Comparison of ENCODE assay signal across 27 cellular contexts in the genomic region with DNA sequence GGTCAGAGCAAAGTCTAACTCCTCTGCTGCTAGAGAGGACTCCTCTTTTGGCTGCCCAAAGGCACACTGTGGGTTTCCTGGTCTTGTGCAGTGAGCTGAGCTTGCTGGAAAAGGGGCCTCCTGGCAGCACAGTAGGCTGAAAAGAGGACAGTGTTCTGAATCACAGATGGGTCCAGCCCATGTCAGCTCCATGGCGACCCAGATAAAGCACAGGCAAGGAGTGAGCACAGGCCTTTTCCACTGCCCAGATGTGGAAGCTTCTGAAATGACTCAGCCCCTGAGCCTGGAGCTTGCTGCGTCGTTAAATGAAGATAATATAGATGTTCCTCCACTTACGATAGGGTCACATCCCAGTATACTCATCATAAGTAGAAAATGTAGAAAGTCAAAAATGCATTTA. TPM values are rescaled to one million over a fixed set of nuclear protein-coding genes. Genes with fewer than 3 reads are reported as not detected.
DNase-seq lines count a peak whose midpoint lies in the region; ATAC-seq, FAIRE-seq and TF ChIP-seq lines count a peak whose summit lies in the region.
"Had no signal": no experiment of that assay in that cellular context is flagged by ENCODE, and none has a peak within 500 bp of the region (broad histone marks: within the 10 kb centered on the region; RNA-seq: fewer than 3 reads in every experiment).

No MANE protein-coding gene starts in this region.

- 29% methylated on average over 4 of the region's 4 CpGs for WGBS in K562 (ENCODE audit: insufficient coverage, low coverage, missing lambda C conversion rate)

- no TSS peak for BruUV-seq in K562 (replicated peaks; lab: Mats Ljungman, UMichigan)

- H3K4me3 Mint-ChIP-seq in stimulated activated naive CD8-positive, alpha-beta T cell treated with anti-CD3 and anti-CD28 coated beads, Interleukin-15, amount 100 ng/mL, for 72 hours, result no peak overlapping the region
- H3K4me3 Mint-ChIP-seq: activated B cell treated with CpG ODN at 0.5 μM for 24 hours; activated CD4-positive, alpha-beta memory T cell treated with anti-CD3 and anti-CD28 coated beads, Interleukin-2, amount 10 ng/mL, durations not matched to agents 7 days and 5 days; CD14-positive monocyte; natural killer cell treated with Interleukin-12 subunit alpha and Interleukin-12 subunit beta and Interleukin-15 and Interleukin-18, amount 100 ng/mL, for 72 hours; type B pancreatic cell had no signal

- intact Hi-C loops in K562 (cut with micrococcal nuclease), result no loop called here

- FAIRE-seq in K562 (lab: Jason Lieb, UNC), result peak; percentile 15
- FAIRE-seq: endothelial cell of umbilical vein, HTR-8/SVneo had no signal

- TF ChIP-seq CTCF in K562 (IDR thresholded peaks at IDR 0.05 in 2 of 3, conservative IDR thresholded peaks at IDR 0.05 in 1 of 3; ENCODE audit: insufficient read depth in 2 of 3, low read depth in 1 of 3, low read length in 3 of 3) (no peak), foreskin keratinocyte (conservative IDR thresholded peaks at IDR 0.05) (no peak)

- no peaks in the 10 kb centered on the region for H3K9me3 ChIP-seq in K562 (replicated peaks; ENCODE audit: control insufficient read depth, insufficient read depth, low read depth, low read length)
- H3K9me3 ChIP-seq: adrenal gland, gastroesophageal sphincter, HAP-1, ovary had no signal

- H3K36me3 ChIP-seq in K562 (ENCODE audit: control insufficient read depth, insufficient read depth, low read length), result peaks cover 5% of the 10 kb centered on the region; the same call in 1 of the 3 replicates
- H3K36me3 ChIP-seq: adrenal gland, cardiac muscle cell, HAP-1, ovary had no signal

- no peak overlapping the region for H3K4me2 ChIP-seq in K562 (ENCODE audit: insufficient read depth, low read length)

- H3K4me1 ChIP-seq in K562 (replicated peaks in 1 of 2; ENCODE audit: control insufficient read depth in 2 of 2, insufficient read depth in 2 of 2, low read length in 2 of 2) (no peaks in the 10 kb centered on the region; a peak in 2 of 5 replicates), foreskin keratinocyte (no peaks in the 10 kb centered on the region)
- H3K4me1 ChIP-seq: adrenal gland, gastroesophageal sphincter, HAP-1 had no signal

- H3K27ac Mint-ChIP-seq in stimulated activated naive CD8-positive, alpha-beta T cell treated with anti-CD3 and anti-CD28 coated beads, Interleukin-15, amount 100 ng/mL, for 72 hours, result peak overlapping the region; percentile 6 to 67
- H3K27ac Mint-ChIP-seq: activated B cell treated with CpG ODN at 0.5 μM for 24 hours; activated CD4-positive, alpha-beta memory T cell treated with anti-CD3 and anti-CD28 coated beads, Interleukin-2, amount 10 ng/mL, durations not matched to agents 7 days and 5 days; natural killer cell treated with Interleukin-12 subunit alpha and Interleukin-12 subunit beta and Interleukin-15 and Interleukin-18, amount 100 ng/mL, for 72 hours; type B pancreatic cell had no signal

- POLR2A ChIA-PET in K562 (lab: Yijun Ruan, JAX), result interaction anchor here (1.0 to 1.5 kb wide), 2 partner anchors 47 to 61 kb away, joined by 3 to 5 read pairs; no protein-coding TSS in a partner anchor

- DNase-seq in stimulated activated naive CD8-positive, alpha-beta T cell treated with anti-CD3 and anti-CD28 coated beads, Interleukin-15, amount 100 ng/mL, for 72 hours, result no peak
- no peak for DNase-seq in stimulated activated naive CD8-positive, alpha-beta T cell treated with anti-CD3 and anti-CD28 coated beads, Interleukin-15, Interleukin-2, amounts not matched to agents 100 U/mL and 50 U/mL, for 24 hours
- DNase-seq in K562 (ENCODE audit: extremely low read depth in 1 of 4, low spot score in 3 of 4), result peak in 1 of 4 experiments; percentile 37
- peak in 1 of 2 donors; percentile 39 for DNase-seq in foreskin keratinocyte
- no peak for DNase-seq in NCI-H187 (lab: John Stamatoyannopoulos, UW)
- DNase-seq in NCI-H2107 (lab: John Stamatoyannopoulos, UW), result no peak
- DNase-seq: activated B cell treated with CpG ODN at 0.5 μM for 24 hours; activated CD4-positive, alpha-beta memory T cell treated with anti-CD3 and anti-CD28 coated beads, Interleukin-2, amount 10 ng/mL, durations not matched to agents 7 days and 5 days; activated gamma-delta T cell; activated T-cell treated with anti-CD3 and anti-CD28 coated beads for 4 hours; dermis blood vessel endothelial cell; Karpas-422; NCI-H1694; NCI-H774; ovary; T1000 had no signal

- no peaks in the 10 kb centered on the region for H4K20me1 ChIP-seq in K562 (replicated peaks; ENCODE audit: control insufficient read depth, insufficient read depth, low read length)

- H3K9me1 ChIP-seq in K562 (ENCODE audit: control insufficient read depth, insufficient read depth, low read length), result no peaks in the 10 kb centered on the region

- no peak for ATAC-seq in stimulated activated naive CD8-positive, alpha-beta T cell treated with anti-CD3 and anti-CD28 coated beads, Interleukin-15, amount 100 ng/mL, for 72 hours
- ATAC-seq in stimulated activated naive CD8-positive, alpha-beta T cell treated with anti-CD3 and anti-CD28 coated beads, Interleukin-15, Interleukin-2, amounts not matched to agents 100 U/mL and 50 U/mL, for 24 hours, result no peak
- ATAC-seq in K562 (peak; percentile 57), foreskin keratinocyte (peak; percentile 17), HG03097 (IDR thresholded peaks at IDR 0.05; ENCODE audit: low FRiP score, unreplicated experiment) (no peak), HG03280 (IDR thresholded peaks at IDR 0.05; ENCODE audit: unreplicated experiment) (no peak)
- ATAC-seq: gastroesophageal sphincter; natural killer cell treated with Interleukin-12 subunit alpha and Interleukin-12 subunit beta and Interleukin-15 and Interleukin-18, amount 100 ng/mL, for 72 hours had no signal

- no peak overlapping the region for H2AFZ ChIP-seq in K562 (ENCODE audit: low read depth, low read length)

- TF ChIP-seq POLR2A in K562 (conservative IDR thresholded peaks at IDR 0.05), result no peak

- H3K9ac ChIP-seq in K562 (ENCODE audit: insufficient read depth in 1 of 2, low read depth in 2 of 2, low read length in 2 of 2), result no peak overlapping the region; a peak in 1 of 4 replicates

- H3K27ac ChIP-seq in K562 (ENCODE audit: extremely low read depth, low read depth, low read length), result no peak overlapping the region
- no peak overlapping the region for H3K27ac ChIP-seq in foreskin keratinocyte
- H3K27ac ChIP-seq: adrenal gland, cardiac muscle cell, gastroesophageal sphincter, ovary had no signal

- H3K4me1 Mint-ChIP-seq in stimulated activated naive CD8-positive, alpha-beta T cell treated with anti-CD3 and anti-CD28 coated beads, Interleukin-15, amount 100 ng/mL, for 72 hours, result peaks cover 6% of the 10 kb centered on the region
- H3K4me1 Mint-ChIP-seq: activated B cell treated with CpG ODN at 0.5 μM for 24 hours had no signal

- no peaks in the 10 kb centered on the region for H3K79me2 ChIP-seq in K562 (ENCODE audit: control insufficient read depth, insufficient read depth, low read length)

- H3K27me3 ChIP-seq in K562 (ENCODE audit: control insufficient read depth in 2 of 2, insufficient read depth in 2 of 2, low read length in 2 of 2) (no peaks in the 10 kb centered on the region), foreskin keratinocyte (no peaks in the 10 kb centered on the region)
- H3K27me3 ChIP-seq: adrenal gland, cardiac muscle cell, gastroesophageal sphincter, ovary had no signal

- H3K9me3 Mint-ChIP-seq in stimulated activated naive CD8-positive, alpha-beta T cell treated with anti-CD3 and anti-CD28 coated beads, Interleukin-15, amount 100 ng/mL, for 72 hours, result no peaks in the 10 kb centered on the region
- H3K9me3 Mint-ChIP-seq: activated B cell treated with CpG ODN at 0.5 μM for 24 hours; activated CD4-positive, alpha-beta memory T cell treated with anti-CD3 and anti-CD28 coated beads, Interleukin-2, amount 10 ng/mL, durations not matched to agents 7 days and 5 days; natural killer cell treated with Interleukin-12 subunit alpha and Interleukin-12 subunit beta and Interleukin-15 and Interleukin-18, amount 100 ng/mL, for 72 hours; type B pancreatic cell had no signal

- H3K27me3 Mint-ChIP-seq in stimulated activated naive CD8-positive, alpha-beta T cell treated with anti-CD3 and anti-CD28 coated beads, Interleukin-15, amount 100 ng/mL, for 72 hours, result no peaks in the 10 kb centered on the region
- H3K27me3 Mint-ChIP-seq: activated B cell treated with CpG ODN at 0.5 μM for 24 hours; activated CD4-positive, alpha-beta memory T cell treated with anti-CD3 and anti-CD28 coated beads, Interleukin-2, amount 10 ng/mL, durations not matched to agents 7 days and 5 days; natural killer cell treated with Interleukin-12 subunit alpha and Interleukin-12 subunit beta and Interleukin-15 and Interleukin-18, amount 100 ng/mL, for 72 hours; type B pancreatic cell had no signal

- no peak for TF ChIP-seq RAD21 in K562 (CRISPR knock-in tag; conservative IDR thresholded peaks at IDR 0.05 in 1 of 2, IDR thresholded peaks at IDR 0.05 in 1 of 2)

- no peak for TF ChIP-seq EP300 in K562 (IDR thresholded peaks at IDR 0.05; ENCODE audit: low read length)

- H3K4me3 ChIP-seq in K562, result no peak overlapping the region
- H3K4me3 ChIP-seq: adrenal gland, cardiac muscle cell, gastroesophageal sphincter, HAP-1, ovary had no signal

- CTCF ChIA-PET in K562 (lab: Yijun Ruan, JAX; ENCODE audit: low intra/inter-chr PET ratio), result no interaction called here

- in situ Hi-C loops in K562 (cut with MboI), result no loop called here

TF ChIP-seq in K562, 482 proteins besides CTCF, POLR2A, EP300 and RAD21 (continues in another document):
- TF ChIP-seq CBX2 (IDR thresholded peaks at IDR 0.05; ENCODE audit: insufficient read depth, low read length, poor library complexity, severe bottlenecking), result no peak

RNA-seq across cellular contexts. Expression of gene CCDC180, which starts 8.1 kb away (rescaled TPM):
- total RNA-seq in K562 (2011; cell fraction: chromatin; rRNA removed; ENCODE audit: low replicate concordance), result 15.0 and 22.8 TPM in 2 replicates
- total RNA-seq in K562 (2011; cell fraction: nucleolus; rRNA removed), result 5.7 and 7.5 TPM in 2 replicates
- 11.6 and 12.4 TPM in 2 replicates for total RNA-seq in K562 (2011; cell fraction: nucleoplasm; rRNA removed)
- total RNA-seq in K562 (2014; rRNA removed), result 2.5 and 2.7 TPM in 2 replicates
- total RNA-seq in K562 (2014; rRNA removed; fragmentation: Illumina TruSeq; extraction: Trizol), result 4.2 and 5.4 TPM in 2 replicates
- total RNA-seq in K562 (2015; rRNA removed; fragmentation: Illumina TruSeq; extraction: Trizol), result 3.7 and 5.1 TPM in 2 replicates
- 2.3 TPM in 2 replicates for total RNA-seq in K562 (2021)
- 2.0 and 2.8 TPM in 2 replicates for polyA plus RNA-seq in K562 (2011; rRNA removed)
- polyA plus RNA-seq in K562 (2011; cell fraction: cytosol; rRNA removed), result 0.40 and 0.75 TPM in 2 replicates
- 6.6 and 10.3 TPM in 2 replicates for polyA plus RNA-seq in K562 (2011; cell fraction: nucleus; rRNA removed)
- polyA plus RNA-seq in K562 (2012), result 2.6 and 2.7 TPM in 2 replicates
- 2.0 and 3.2 TPM in 2 replicates for polyA plus RNA-seq in K562 (2014; fragmentation: Illumina TruSeq; extraction: Trizol)
- under 1 TPM; 0.56 to 0.70 TPM for polyA plus RNA-seq in K562 (2014; fragmentation: Nextera tagmentation; extraction: Ambion mirVana)
- polyA plus RNA-seq in K562 (2014; rRNA removed), result 2.7 and 3.9 TPM in 2 replicates
- 3.2 and 6.5 TPM in 2 replicates for polyA minus RNA-seq in K562 (2011; rRNA and poly(A)+ RNA removed)
- polyA minus RNA-seq in K562 (2011; cell fraction: cytosol; rRNA and poly(A)+ RNA removed), result 2.3 and 2.6 TPM in 2 replicates
- polyA minus RNA-seq in K562 (2011; cell fraction: nucleus; rRNA and poly(A)+ RNA removed), result 7.0 and 17.3 TPM in 2 replicates
- 0.42 and 0.54 TPM in 2 replicates for total RNA-seq in foreskin keratinocyte
- polyA plus RNA-seq in foreskin keratinocyte, result 0.17 and 0.21 TPM in 2 replicates

Comparison
In these comparisons a context has a peak if more than half of its experiments do, and no peak if none do; other contexts are left out.
1. ATAC-seq: peak in K562 (single experiment) and foreskin keratinocyte (single experiment); none in stimulated activated naive CD8-positive, alpha-beta T cell treated with anti-CD3 and anti-CD28 coated beads, Interleukin-15, amount 100 ng/mL, for 72 hours (single experiment), stimulated activated naive CD8-positive, alpha-beta T cell treated with anti-CD3 and anti-CD28 coated beads, Interleukin-15, Interleukin-2, amounts not matched to agents 100 U/mL and 50 U/mL, for 24 hours (single experiment), HG03097 (single experiment) and HG03280 (single experiment).